1 cellular context compared by ENCODE assay signal in the genomic region with DNA sequence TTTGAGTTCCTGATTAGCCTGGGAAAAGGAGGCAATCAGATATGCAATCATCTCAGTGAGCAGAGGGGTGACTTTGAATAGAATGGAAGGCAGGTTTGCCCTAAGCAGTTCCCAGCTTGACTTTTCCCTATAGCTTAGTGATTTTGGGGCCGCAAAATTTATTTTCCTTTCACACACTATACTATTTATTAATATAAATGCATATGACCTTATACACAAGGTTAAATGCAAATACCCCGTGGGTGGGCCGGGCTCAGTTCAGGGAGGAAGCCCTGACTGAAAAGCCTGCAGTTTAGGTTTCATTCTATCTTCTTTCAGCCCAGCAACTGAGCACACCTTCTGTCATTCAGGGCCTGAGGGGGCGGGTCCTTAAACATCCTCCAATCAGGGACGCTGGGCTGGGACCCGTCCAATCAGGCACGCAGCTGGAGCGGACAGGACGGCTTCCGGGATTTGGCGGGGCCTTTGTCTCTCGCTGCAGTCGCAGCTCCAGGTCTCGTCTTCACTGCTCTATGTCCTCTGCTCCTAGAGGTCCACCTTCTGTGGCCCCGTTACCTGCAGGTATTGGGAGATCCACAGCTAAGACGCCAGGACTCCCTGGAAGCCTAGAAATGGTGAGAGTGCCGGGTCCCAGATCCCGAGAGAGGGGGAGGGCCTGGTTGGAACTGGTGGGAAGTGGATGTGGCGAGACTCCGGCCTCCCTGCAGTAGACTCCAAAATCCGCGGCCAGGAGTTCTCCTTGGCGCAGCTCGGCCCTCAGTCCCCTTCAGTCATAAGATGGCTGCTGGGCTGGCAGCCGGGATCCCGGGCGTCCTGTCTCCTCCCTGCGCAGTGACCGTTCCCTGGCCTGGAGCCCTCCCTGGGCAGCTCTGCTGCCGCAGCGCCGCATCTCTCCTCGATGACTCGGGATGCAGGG.
TF ChIP-seq lines count a peak whose summit lies in the region.

A gene (plus strand): TSS at position 468 of the 916 bp plus-strand sequence. CDS start 45 bp downstream, at position 513.

TF ChIP-seq in GM12878, 131 proteins besides CTCF, POLR2A, EP300 and RAD21 (continued from another document and continues in another):
- TF ChIP-seq, protein P1, sequence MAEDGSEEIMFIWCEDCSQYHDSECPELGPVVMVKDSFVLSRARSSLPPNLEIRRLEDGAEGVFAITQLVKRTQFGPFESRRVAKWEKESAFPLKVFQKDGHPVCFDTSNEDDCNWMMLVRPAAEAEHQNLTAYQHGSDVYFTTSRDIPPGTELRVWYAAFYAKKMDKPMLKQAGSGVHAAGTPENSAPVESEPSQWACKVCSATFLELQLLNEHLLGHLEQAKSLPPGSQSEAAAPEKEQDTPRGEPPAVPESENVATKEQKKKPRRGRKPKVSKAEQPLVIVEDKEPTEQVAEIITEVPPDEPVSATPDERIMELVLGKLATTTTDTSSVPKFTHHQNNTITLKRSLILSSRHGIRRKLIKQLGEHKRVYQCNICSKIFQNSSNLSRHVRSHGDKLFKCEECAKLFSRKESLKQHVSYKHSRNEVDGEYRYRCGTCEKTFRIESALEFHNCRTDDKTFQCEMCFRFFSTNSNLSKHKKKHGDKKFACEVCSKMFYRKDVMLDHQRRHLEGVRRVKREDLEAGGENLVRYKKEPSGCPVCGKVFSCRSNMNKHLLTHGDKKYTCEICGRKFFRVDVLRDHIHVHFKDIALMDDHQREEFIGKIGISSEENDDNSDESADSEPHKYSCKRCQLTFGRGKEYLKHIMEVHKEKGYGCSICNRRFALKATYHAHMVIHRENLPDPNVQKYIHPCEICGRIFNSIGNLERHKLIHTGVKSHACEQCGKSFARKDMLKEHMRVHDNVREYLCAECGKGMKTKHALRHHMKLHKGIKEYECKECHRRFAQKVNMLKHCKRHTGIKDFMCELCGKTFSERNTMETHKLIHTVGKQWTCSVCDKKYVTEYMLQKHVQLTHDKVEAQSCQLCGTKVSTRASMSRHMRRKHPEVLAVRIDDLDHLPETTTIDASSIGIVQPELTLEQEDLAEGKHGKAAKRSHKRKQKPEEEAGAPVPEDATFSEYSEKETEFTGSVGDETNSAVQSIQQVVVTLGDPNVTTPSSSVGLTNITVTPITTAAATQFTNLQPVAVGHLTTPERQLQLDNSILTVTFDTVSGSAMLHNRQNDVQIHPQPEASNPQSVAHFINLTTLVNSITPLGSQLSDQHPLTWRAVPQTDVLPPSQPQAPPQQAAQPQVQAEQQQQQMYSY (CRISPR knock-in tag; IDR thresholded peaks at IDR 0.05) = no peak
- TF ChIP-seq, protein P2, sequence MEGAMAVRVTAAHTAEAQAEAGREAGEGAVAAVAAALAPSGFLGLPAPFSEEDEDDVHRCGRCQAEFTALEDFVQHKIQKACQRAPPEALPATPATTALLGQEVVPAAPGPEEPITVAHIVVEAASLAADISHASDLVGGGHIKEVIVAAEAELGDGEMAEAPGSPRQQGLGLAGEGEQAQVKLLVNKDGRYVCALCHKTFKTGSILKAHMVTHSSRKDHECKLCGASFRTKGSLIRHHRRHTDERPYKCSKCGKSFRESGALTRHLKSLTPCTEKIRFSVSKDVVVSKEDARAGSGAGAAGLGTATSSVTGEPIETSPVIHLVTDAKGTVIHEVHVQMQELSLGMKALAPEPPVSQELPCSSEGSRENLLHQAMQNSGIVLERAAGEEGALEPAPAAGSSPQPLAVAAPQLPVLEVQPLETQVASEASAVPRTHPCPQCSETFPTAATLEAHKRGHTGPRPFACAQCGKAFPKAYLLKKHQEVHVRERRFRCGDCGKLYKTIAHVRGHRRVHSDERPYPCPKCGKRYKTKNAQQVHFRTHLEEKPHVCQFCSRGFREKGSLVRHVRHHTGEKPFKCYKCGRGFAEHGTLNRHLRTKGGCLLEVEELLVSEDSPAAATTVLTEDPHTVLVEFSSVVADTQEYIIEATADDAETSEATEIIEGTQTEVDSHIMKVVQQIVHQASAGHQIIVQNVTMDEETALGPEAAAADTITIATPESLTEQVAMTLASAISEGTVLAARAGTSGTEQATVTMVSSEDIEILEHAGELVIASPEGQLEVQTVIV (IDR thresholded peaks at IDR 0.05; ENCODE audit: borderline replicate concordance, partially characterized antibody) = no peak
- TF ChIP-seq YBX1 (IDR thresholded peaks at IDR 0.05) (no peak), BCL11A (IDR thresholded peaks at IDR 0.05; ENCODE audit: low read depth, low read length) (no peak), NRF1 (conservative IDR thresholded peaks at IDR 0.05; ENCODE audit: low read depth, low read length) (no peak), RB1 (IDR thresholded peaks at IDR 0.05; ENCODE audit: borderline replicate concordance) (peak; percentile 83; the same call in 1 of the 2 replicates), RFX5 (IDR thresholded peaks at IDR 0.05; ENCODE audit: low read depth, low read length) (0 out of 2 replicates have a peak, but pooled peaks have one; percentile 34), EZH2 (IDR thresholded peaks at IDR 0.05; ENCODE audit: borderline replicate concordance, control insufficient read depth, low read depth, low read length) (no peak), GABPA (IDR thresholded peaks at IDR 0.05; ENCODE audit: low read depth) (peak; percentile 47; the same call in 1 of the 2 replicates), TCF7 (IDR thresholded peaks at IDR 0.05; ENCODE audit: borderline replicate concordance) (no peak), MYB (IDR thresholded peaks at IDR 0.05; ENCODE audit: borderline replicate concordance, low read depth, low read length) (no peak), HDAC2 (IDR thresholded peaks at IDR 0.05) (no peak), SUZ12 (IDR thresholded peaks at IDR 0.05; ENCODE audit: unreplicated experiment) (no peak), WRNIP1 (IDR thresholded peaks at IDR 0.05; ENCODE audit: borderline replicate concordance, low read depth, low read length) (no peak), JUND (IDR thresholded peaks at IDR 0.05; ENCODE audit: low read depth, low read length) (no peak), CBX5 (IDR thresholded peaks at IDR 0.05; ENCODE audit: low read depth) (0 out of 2 replicates have a peak, but pooled peaks have one; percentile 46), FOS (IDR thresholded peaks at IDR 0.05; ENCODE audit: borderline replicate concordance, extremely low read depth, insufficient read length) (peak; percentile 67), BACH1 (IDR thresholded peaks at IDR 0.05; ENCODE audit: borderline replicate concordance) (no peak), ZNF24 (IDR thresholded peaks at IDR 0.05) (no peak), MYC (IDR thresholded peaks at IDR 0.05; ENCODE audit: insufficient read depth, insufficient read length, insufficient replicate concordance, low read length, severe bottlenecking) (no peak), IKZF1 (conservative IDR thresholded peaks at IDR 0.05) (peak; percentile 48), SREBF1 (IDR thresholded peaks at IDR 0.05; ENCODE audit: low read length) (no peak), RAD51 (IDR thresholded peaks at IDR 0.05) (no peak)
- TF ChIP-seq, protein P3, sequence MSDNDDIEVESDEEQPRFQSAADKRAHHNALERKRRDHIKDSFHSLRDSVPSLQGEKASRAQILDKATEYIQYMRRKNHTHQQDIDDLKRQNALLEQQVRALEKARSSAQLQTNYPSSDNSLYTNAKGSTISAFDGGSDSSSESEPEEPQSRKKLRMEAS (IDR thresholded peaks at IDR 0.05; ENCODE audit: low read depth, low read length) = no peak
- TF ChIP-seq, protein P4, sequence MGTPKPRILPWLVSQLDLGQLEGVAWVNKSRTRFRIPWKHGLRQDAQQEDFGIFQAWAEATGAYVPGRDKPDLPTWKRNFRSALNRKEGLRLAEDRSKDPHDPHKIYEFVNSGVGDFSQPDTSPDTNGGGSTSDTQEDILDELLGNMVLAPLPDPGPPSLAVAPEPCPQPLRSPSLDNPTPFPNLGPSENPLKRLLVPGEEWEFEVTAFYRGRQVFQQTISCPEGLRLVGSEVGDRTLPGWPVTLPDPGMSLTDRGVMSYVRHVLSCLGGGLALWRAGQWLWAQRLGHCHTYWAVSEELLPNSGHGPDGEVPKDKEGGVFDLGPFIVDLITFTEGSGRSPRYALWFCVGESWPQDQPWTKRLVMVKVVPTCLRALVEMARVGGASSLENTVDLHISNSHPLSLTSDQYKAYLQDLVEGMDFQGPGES (IDR thresholded peaks at IDR 0.05) = peak; percentile 69; the same call in 1 of the 2 replicates
- TF ChIP-seq, protein P5, sequence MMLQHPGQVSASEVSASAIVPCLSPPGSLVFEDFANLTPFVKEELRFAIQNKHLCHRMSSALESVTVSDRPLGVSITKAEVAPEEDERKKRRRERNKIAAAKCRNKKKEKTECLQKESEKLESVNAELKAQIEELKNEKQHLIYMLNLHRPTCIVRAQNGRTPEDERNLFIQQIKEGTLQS (IDR thresholded peaks at IDR 0.05; ENCODE audit: borderline replicate concordance, extremely low read depth, low read depth, low read length) = no peak
- TF ChIP-seq, protein P6, sequence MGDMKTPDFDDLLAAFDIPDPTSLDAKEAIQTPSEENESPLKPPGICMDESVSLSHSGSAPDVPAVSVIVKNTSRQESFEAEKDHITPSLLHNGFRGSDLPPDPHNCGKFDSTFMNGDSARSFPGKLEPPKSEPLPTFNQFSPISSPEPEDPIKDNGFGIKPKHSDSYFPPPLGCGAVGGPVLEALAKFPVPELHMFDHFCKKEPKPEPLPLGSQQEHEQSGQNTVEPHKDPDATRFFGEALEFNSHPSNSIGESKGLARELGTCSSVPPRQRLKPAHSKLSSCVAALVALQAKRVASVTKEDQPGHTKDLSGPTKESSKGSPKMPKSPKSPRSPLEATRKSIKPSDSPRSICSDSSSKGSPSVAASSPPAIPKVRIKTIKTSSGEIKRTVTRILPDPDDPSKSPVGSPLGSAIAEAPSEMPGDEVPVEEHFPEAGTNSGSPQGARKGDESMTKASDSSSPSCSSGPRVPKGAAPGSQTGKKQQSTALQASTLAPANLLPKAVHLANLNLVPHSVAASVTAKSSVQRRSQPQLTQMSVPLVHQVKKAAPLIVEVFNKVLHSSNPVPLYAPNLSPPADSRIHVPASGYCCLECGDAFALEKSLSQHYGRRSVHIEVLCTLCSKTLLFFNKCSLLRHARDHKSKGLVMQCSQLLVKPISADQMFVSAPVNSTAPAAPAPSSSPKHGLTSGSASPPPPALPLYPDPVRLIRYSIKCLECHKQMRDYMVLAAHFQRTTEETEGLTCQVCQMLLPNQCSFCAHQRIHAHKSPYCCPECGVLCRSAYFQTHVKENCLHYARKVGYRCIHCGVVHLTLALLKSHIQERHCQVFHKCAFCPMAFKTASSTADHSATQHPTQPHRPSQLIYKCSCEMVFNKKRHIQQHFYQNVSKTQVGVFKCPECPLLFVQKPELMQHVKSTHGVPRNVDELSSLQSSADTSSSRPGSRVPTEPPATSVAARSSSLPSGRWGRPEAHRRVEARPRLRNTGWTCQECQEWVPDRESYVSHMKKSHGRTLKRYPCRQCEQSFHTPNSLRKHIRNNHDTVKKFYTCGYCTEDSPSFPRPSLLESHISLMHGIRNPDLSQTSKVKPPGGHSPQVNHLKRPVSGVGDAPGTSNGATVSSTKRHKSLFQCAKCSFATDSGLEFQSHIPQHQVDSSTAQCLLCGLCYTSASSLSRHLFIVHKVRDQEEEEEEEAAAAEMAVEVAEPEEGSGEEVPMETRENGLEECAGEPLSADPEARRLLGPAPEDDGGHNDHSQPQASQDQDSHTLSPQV (IDR thresholded peaks at IDR 0.05) = no peak
- TF ChIP-seq, protein P7, sequence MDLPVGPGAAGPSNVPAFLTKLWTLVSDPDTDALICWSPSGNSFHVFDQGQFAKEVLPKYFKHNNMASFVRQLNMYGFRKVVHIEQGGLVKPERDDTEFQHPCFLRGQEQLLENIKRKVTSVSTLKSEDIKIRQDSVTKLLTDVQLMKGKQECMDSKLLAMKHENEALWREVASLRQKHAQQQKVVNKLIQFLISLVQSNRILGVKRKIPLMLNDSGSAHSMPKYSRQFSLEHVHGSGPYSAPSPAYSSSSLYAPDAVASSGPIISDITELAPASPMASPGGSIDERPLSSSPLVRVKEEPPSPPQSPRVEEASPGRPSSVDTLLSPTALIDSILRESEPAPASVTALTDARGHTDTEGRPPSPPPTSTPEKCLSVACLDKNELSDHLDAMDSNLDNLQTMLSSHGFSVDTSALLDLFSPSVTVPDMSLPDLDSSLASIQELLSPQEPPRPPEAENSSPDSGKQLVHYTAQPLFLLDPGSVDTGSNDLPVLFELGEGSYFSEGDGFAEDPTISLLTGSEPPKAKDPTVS (IDR thresholded peaks at IDR 0.05; ENCODE audit: low read depth, low read length) = no peak
- TF ChIP-seq, protein P8, sequence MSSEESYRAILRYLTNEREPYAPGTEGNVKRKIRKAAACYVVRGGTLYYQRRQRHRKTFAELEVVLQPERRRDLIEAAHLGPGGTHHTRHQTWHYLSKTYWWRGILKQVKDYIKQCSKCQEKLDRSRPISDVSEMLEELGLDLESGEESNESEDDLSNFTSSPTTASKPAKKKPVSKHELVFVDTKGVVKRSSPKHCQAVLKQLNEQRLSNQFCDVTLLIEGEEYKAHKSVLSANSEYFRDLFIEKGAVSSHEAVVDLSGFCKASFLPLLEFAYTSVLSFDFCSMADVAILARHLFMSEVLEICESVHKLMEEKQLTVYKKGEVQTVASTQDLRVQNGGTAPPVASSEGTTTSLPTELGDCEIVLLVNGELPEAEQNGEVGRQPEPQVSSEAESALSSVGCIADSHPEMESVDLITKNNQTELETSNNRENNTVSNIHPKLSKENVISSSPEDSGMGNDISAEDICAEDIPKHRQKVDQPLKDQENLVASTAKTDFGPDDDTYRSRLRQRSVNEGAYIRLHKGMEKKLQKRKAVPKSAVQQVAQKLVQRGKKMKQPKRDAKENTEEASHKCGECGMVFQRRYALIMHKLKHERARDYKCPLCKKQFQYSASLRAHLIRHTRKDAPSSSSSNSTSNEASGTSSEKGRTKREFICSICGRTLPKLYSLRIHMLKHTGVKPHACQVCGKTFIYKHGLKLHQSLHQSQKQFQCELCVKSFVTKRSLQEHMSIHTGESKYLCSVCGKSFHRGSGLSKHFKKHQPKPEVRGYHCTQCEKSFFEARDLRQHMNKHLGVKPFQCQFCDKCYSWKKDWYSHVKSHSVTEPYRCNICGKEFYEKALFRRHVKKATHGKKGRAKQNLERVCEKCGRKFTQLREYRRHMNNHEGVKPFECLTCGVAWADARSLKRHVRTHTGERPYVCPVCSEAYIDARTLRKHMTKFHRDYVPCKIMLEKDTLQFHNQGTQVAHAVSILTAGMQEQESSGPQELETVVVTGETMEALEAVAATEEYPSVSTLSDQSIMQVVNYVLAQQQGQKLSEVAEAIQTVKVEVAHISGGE (CRISPR knock-in tag; IDR thresholded peaks at IDR 0.05) = no peak
- TF ChIP-seq, protein P9, sequence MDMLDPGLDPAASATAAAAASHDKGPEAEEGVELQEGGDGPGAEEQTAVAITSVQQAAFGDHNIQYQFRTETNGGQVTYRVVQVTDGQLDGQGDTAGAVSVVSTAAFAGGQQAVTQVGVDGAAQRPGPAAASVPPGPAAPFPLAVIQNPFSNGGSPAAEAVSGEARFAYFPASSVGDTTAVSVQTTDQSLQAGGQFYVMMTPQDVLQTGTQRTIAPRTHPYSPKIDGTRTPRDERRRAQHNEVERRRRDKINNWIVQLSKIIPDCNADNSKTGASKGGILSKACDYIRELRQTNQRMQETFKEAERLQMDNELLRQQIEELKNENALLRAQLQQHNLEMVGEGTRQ (IDR thresholded peaks at IDR 0.05; ENCODE audit: borderline replicate concordance, low read depth, low read length) = no peak
